In genomic region chr11:72278911-72279310, GRCh38 we compare ENCODE assay signal across 23 cellular contexts. TPM values are rescaled to one million over a fixed set of nuclear protein-coding genes. Genes with fewer than 3 reads are reported as not detected.
A peak's percentile ranks its signal among the peaks of the same experiment; 100 is the strongest.
DNase-seq lines count a peak whose midpoint lies in the region; ATAC-seq and TF ChIP-seq lines count a peak whose summit lies in the region.
"Had no signal": no experiment of that assay in that cellular context is flagged by ENCODE, and none has a peak within 500 bp of the region (broad histone marks: within the 10 kb centered on the region; RNA-seq: fewer than 3 reads in every experiment).

No MANE protein-coding gene starts in this region.

- intact Hi-C loops in PC-3 (cut with micrococcal nuclease), result no loop called here

- H3K4me3 ChIP-seq in PC-3 (ENCODE audit: low read length) (no peak overlapping the region), choroid plexus epithelial cell (ENCODE audit: low read depth, low read length) (no peak overlapping the region), mesendoderm (ENCODE audit: low read length) (no peak overlapping the region)
- H3K4me3 ChIP-seq: BLaER1 treated with 17β-estradiol and CSF1 and Interleukin-3, amounts not matched to agents 10 nM and 100 nM; breast epithelium had no signal

- H3K18ac ChIP-seq in mesendoderm (ENCODE audit: low read length), result no peak overlapping the region

- H3K36me3 ChIP-seq in PC-3 (ENCODE audit: low read depth, low read length), result no peaks in the 10 kb centered on the region
- H3K36me3 ChIP-seq in mesendoderm (ENCODE audit: control insufficient read depth, insufficient read depth, low read length), result no peaks in the 10 kb centered on the region
- H3K36me3 ChIP-seq: BLaER1 treated with 17β-estradiol and CSF1 and Interleukin-3, amounts not matched to agents 10 nM and 100 nM; breast epithelium had no signal

- BruUV-seq in PC-3 (replicated peaks; lab: Mats Ljungman, UMichigan), result no TSS peak

- H3K27me3 ChIP-seq in PC-3 (ENCODE audit: low read length) (no peaks in the 10 kb centered on the region), mesendoderm (ENCODE audit: insufficient read depth, low read length, poor library complexity) (no peaks in the 10 kb centered on the region)
- H3K27me3 ChIP-seq: BLaER1 treated with 17β-estradiol and CSF1 and Interleukin-3, amounts not matched to agents 10 nM and 100 nM; breast epithelium had no signal

- H3K9me3 ChIP-seq in PC-3 (ENCODE audit: low read length), result no peaks in the 10 kb centered on the region
- H3K9me3 ChIP-seq: breast epithelium had no signal

- no peak overlapping the region for H2BK120ac ChIP-seq in mesendoderm (ENCODE audit: low read depth, low read length)

- no peak overlapping the region for H2BK15ac ChIP-seq in mesendoderm (replicated peaks; ENCODE audit: low read depth)

- H3K4me2 ChIP-seq in PC-3 (ENCODE audit: low read length) (no peak overlapping the region), mesendoderm (ENCODE audit: low read length) (no peak overlapping the region)
- H3K4me2 ChIP-seq: BLaER1 treated with 17β-estradiol and CSF1 and Interleukin-3, amounts not matched to agents 10 nM and 100 nM; KMS-11 had no signal

- no peak overlapping the region for H3K9ac ChIP-seq in PC-3 (ENCODE audit: low read length)
- H3K9ac ChIP-seq in mesendoderm (ENCODE audit: low read length), result no peak overlapping the region
- H3K9ac ChIP-seq: BLaER1 treated with 17β-estradiol and CSF1 and Interleukin-3, amounts not matched to agents 10 nM and 100 nM; KMS-11 had no signal

- DNase-seq in EH (ENCODE audit: low read depth), result peak; percentile 80
- peak; percentile 62 for DNase-seq in PC-3
- peak; percentile 51 for DNase-seq in choroid plexus epithelial cell (ENCODE audit: low read depth)
- DNase-seq in mesendoderm, result peak; percentile 16
- DNase-seq in activated naive CD4-positive, alpha-beta T cell (lab: John Stamatoyannopoulos, UW), result no peak
- DNase-seq in stimulated activated CD4-positive, alpha-beta T cell treated with anti-CD3 and anti-CD28 coated beads, Interleukin-4, amount 100 ng/mL, for 1 hour, result no peak
- no peak for DNase-seq in SK-N-DZ (ENCODE audit: low spot score)
- DNase-seq in NCI-H446 (lab: John Stamatoyannopoulos, UW), result no peak
- DNase-seq: activated effector memory CD4-positive, alpha-beta T cell treated with Interleukin-2 at 50 U/mL for 16 hours; DMS79; effector CD8-positive, alpha-beta T cell; H7; head of caudate nucleus; islet precursor cell; NCI-H146; NCI-H524; OCI-M1; stimulated activated naive CD8-positive, alpha-beta T cell treated with anti-CD3 and anti-CD28 coated beads, Interleukin-15, Interleukin-2, amounts not matched to agents 100 U/mL and 50 U/mL, for 24 hours had no signal

- no peaks in the 10 kb centered on the region for H3F3A ChIP-seq in PC-3 (ENCODE audit: low read length, unreplicated experiment)

- H3K4me1 ChIP-seq in PC-3 (ENCODE audit: insufficient read depth, low read length), result peaks cover 8% of the 10 kb centered on the region
- H3K4me1 ChIP-seq in mesendoderm (ENCODE audit: control insufficient read depth, low read depth, low read length), result no peaks in the 10 kb centered on the region
- H3K4me1 ChIP-seq: BLaER1 treated with 17β-estradiol and CSF1 and Interleukin-3, amounts not matched to agents 10 nM and 100 nM; breast epithelium had no signal

- H2AFZ ChIP-seq in PC-3 (ENCODE audit: low read length), result no peak overlapping the region

- POLR2A ChIA-PET in PC-3 (lab: Charles Lee; ENCODE audit: unreplicated experiment), result no interaction called here

- H3K56ac ChIP-seq in mesendoderm (ENCODE audit: low read length), result no peak overlapping the region

- no peak overlapping the region for H2BK5ac ChIP-seq in mesendoderm (ENCODE audit: low read length)

- no peak overlapping the region for H3K4ac ChIP-seq in mesendoderm (ENCODE audit: low read depth, low read length)

- no peak overlapping the region for H4K5ac ChIP-seq in mesendoderm (ENCODE audit: low read length)

- ATAC-seq in PC-3, result peak; percentile 50
- ATAC-seq: stimulated activated naive CD8-positive, alpha-beta T cell treated with anti-CD3 and anti-CD28 coated beads, Interleukin-15, Interleukin-2, amounts not matched to agents 100 U/mL and 50 U/mL, for 24 hours had no signal

- H3K27ac ChIP-seq in PC-3 (ENCODE audit: low read length), result no peak overlapping the region
- no peak overlapping the region for H3K27ac ChIP-seq in mesendoderm (ENCODE audit: low read depth, low read length)
- H3K27ac ChIP-seq: BLaER1 treated with 17β-estradiol and CSF1 and Interleukin-3, amounts not matched to agents 10 nM and 100 nM; breast epithelium; KMS-11 had no signal

- TF ChIP-seq CTCF in PC-3 (conservative IDR thresholded peaks at IDR 0.05; ENCODE audit: low read depth, low read length) (no peak), choroid plexus epithelial cell (conservative IDR thresholded peaks at IDR 0.05; ENCODE audit: low read depth, low read length) (no peak)

- CTCF ChIA-PET in PC-3 (lab: Charles Lee), result no interaction called here

- H3K23ac ChIP-seq in mesendoderm (ENCODE audit: low read length), result no peak overlapping the region

- no peaks in the 10 kb centered on the region for H3K79me2 ChIP-seq in PC-3 (ENCODE audit: low read length)
- no peaks in the 10 kb centered on the region for H3K79me2 ChIP-seq in mesendoderm (ENCODE audit: control insufficient read depth, insufficient read depth, low read length)

- no peak overlapping the region for H2AK5ac ChIP-seq in mesendoderm (ENCODE audit: low read length)

- H3K9me2 ChIP-seq in PC-3 (replicated peaks; ENCODE audit: low read length), result no peaks in the 10 kb centered on the region

- no peak overlapping the region for H4K8ac ChIP-seq in mesendoderm (ENCODE audit: low read depth, low read length)

- no peaks in the 10 kb centered on the region for H3K79me1 ChIP-seq in mesendoderm (ENCODE audit: low read length)

- H4K20me1 ChIP-seq in PC-3 (ENCODE audit: low read length), result no peaks in the 10 kb centered on the region
- H4K20me1 ChIP-seq: BLaER1 treated with 17β-estradiol and CSF1 and Interleukin-3, amounts not matched to agents 10 nM and 100 nM had no signal

RNA-seq across cellular contexts. Expression of gene PHOX2A, which starts 34.9 kb away (rescaled TPM):
- total RNA-seq in PC-3 (2014; rRNA removed), result not detected in 2 replicates
- polyA plus RNA-seq in mesendoderm (2013, experiment 1 of 2), result 0.17 TPM
- 0.15 TPM for polyA plus RNA-seq in mesendoderm (2013, experiment 2 of 2)
- polyA plus RNA-seq in SK-N-DZ (2014; cell fraction: cytosol; rRNA removed), result 477 and 500 TPM in 2 replicates
- polyA plus RNA-seq in SK-N-DZ (2014; cell fraction: nucleus; rRNA removed), result 496 and 514 TPM in 2 replicates
- total RNA-seq: breast epithelium, mononuclear cell, osteocyte had no signal

RNA-seq across cellular contexts. Expression of gene INPPL1, which starts 54.3 kb away (rescaled TPM):
- total RNA-seq in PC-3 (2014; rRNA removed), result 100 and 121 TPM in 2 replicates
- polyA plus RNA-seq in mesendoderm (2013, experiment 1 of 2), result 59.0 TPM
- polyA plus RNA-seq in mesendoderm (2013, experiment 2 of 2), result 57.6 TPM
- 17.5 and 22.8 TPM in 2 replicates for polyA plus RNA-seq in SK-N-DZ (2014; cell fraction: cytosol; rRNA removed)
- 91.0 and 116 TPM in 2 replicates for polyA plus RNA-seq in SK-N-DZ (2014; cell fraction: nucleus; rRNA removed)

Comparison
In these comparisons a context has a peak if more than half of its experiments do, and no peak if none do; other contexts are left out.
1. DNase-seq: peak in EH (single experiment), PC-3 (single experiment), choroid plexus epithelial cell (single experiment) and mesendoderm (single experiment); none in activated naive CD4-positive, alpha-beta T cell (0 of 4), stimulated activated CD4-positive, alpha-beta T cell treated with anti-CD3 and anti-CD28 coated beads, Interleukin-4, amount 100 ng/mL, for 1 hour (single experiment), SK-N-DZ (single experiment) and NCI-H446 (0 of 2).